In the genomic region with DNA sequence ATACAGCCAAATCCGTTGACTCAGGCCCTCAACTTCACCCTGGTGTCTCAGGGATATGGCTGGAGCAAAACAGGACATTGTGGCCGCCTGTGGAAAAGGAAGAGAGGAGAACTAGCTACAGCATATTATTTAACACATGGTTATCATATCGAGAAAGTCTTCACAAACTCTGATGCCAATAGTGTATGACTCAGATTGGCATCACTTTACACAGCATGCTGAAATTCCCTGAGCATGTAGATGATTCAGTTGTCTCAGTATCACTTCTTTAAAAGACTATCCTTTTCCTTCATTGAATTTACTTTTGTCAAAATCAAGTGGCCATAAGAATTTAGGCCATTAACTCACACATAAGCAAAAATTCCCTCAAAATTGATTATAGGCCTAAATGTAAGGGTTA, we compare ENCODE assay signal across 38 cellular contexts. TPM values are rescaled to one million over a fixed set of nuclear protein-coding genes. Genes with fewer than 3 reads are reported as not detected.
DNase-seq lines count a peak whose midpoint lies in the region; TF ChIP-seq lines count a peak whose summit lies in the region.
"Had no signal": no experiment of that assay in that cellular context is flagged by ENCODE, and none has a peak within 500 bp of the region (broad histone marks: within the 10 kb centered on the region; RNA-seq: fewer than 3 reads in every experiment).

No MANE protein-coding gene starts in this region.

- intact Hi-C loops in MCF 10A (cut with micrococcal nuclease), result no loop called here
- intact Hi-C loops in breast epithelium (cut with DNase I; ENCODE audit: low total_unique reads), result no loop called here

- H3K4me1 Mint-ChIP-seq in MCF 10A (ENCODE audit: insufficient read depth, unreplicated experiment), result no peaks in the 10 kb centered on the region
- no peaks in the 10 kb centered on the region for H3K4me1 Mint-ChIP-seq in T-helper 2 cell treated with Interferon-gamma antibody and Interleukin-4, amounts not matched to agents 5 μg/mL and 100 μg/mL, for 36 hours (ENCODE audit: low read depth)
- H3K4me1 Mint-ChIP-seq: brain, CD14-positive monocyte, neural progenitor cell had no signal

- DNase-seq in MCF 10A (ENCODE audit: unreplicated experiment) (peak; percentile 44), breast epithelium (ENCODE audit: low spot score in 2 of 2) (no peak), RWPE1 (ENCODE audit: low spot score) (peak; percentile 50), fibroblast of peridontal ligament (ENCODE audit: extremely low read depth) (peak; percentile 8), NCI-H446 (lab: John Stamatoyannopoulos, UW) (no peak), NCI-H2029 (lab: John Stamatoyannopoulos, UW) (no peak), foreskin melanocyte (no peak)
- DNase-seq in T-helper 2 cell treated with Interferon-gamma antibody and Interleukin-4, amounts not matched to agents 5 μg/mL and 100 μg/mL, for 36 hours (ENCODE audit: low spot score), result no peak
- DNase-seq: activated CD4-positive, alpha-beta T cell treated with anti-CD3 and anti-CD28 coated beads for 1 hour; activated CD8-positive, alpha-beta memory T cell treated with anti-CD3 and anti-CD28 coated beads, Interleukin-2, amount 50 U/mL, for 48 hours; activated CD8-positive, alpha-beta T cell treated with anti-CD3 and anti-CD28 coated beads for 36 hours; activated naive CD4-positive, alpha-beta T cell treated with anti-CD3 and anti-CD28 coated beads, Interleukin-2, amount 50 U/mL, for 16 hours; amniotic stem cell; DMS79; esophagus squamous epithelium; GF-D8; KG1; left lung; mesenchymal stem cell; MV-4-11; NCI-H524; NK-92 treated with Interleukin-12 subunit alpha and Interleukin-12 subunit beta, amount 100 ng/mL, for 24 hours; PC-9; SHP77 treated with DMSO at 0.1 percent for 48 hours; stimulated activated naive CD4-positive, alpha-beta T cell treated with Interleukin-2 at 50 U/mL for 16 hours; T-helper 2 cell; testis had no signal

- H3K36me3 Mint-ChIP-seq in MCF 10A (ENCODE audit: insufficient read depth, unreplicated experiment), result no peaks in the 10 kb centered on the region
- H3K36me3 Mint-ChIP-seq in T-helper 2 cell treated with Interferon-gamma antibody and Interleukin-4, amounts not matched to agents 5 μg/mL and 100 μg/mL, for 36 hours (ENCODE audit: low read depth), result no peaks in the 10 kb centered on the region
- H3K36me3 Mint-ChIP-seq: brain, CD14-positive monocyte, neural progenitor cell had no signal

- H3K4me1 ChIP-seq in breast epithelium, result no peaks in the 10 kb centered on the region
- H3K4me1 ChIP-seq: esophagus squamous epithelium, left lung, neural progenitor cell, testis had no signal

- no peaks in the 10 kb centered on the region for H3K9me3 Mint-ChIP-seq in MCF 10A (ENCODE audit: unreplicated experiment)
- H3K9me3 Mint-ChIP-seq in T-helper 2 cell treated with Interferon-gamma antibody and Interleukin-4, amounts not matched to agents 5 μg/mL and 100 μg/mL, for 36 hours, result no peaks in the 10 kb centered on the region
- H3K9me3 Mint-ChIP-seq: activated CD8-positive, alpha-beta T cell treated with anti-CD3 and anti-CD28 coated beads for 36 hours; activated T-helper 1 cell treated with anti-CD3 and anti-CD28 coated beads, Interleukin-12 subunit alpha, Interleukin-12 subunit beta, Interleukin-2, Interleukin-4 antibody, amounts not matched to agents 30 ng/mL and 10 ng/mL and 1 ng/mL, durations not matched to agents 14 hours and 24 hours and 36 hours; neural progenitor cell had no signal

- no peak overlapping the region for H3K4me3 ChIP-seq in breast epithelium
- H3K4me3 ChIP-seq: esophagus squamous epithelium, left lung, neural progenitor cell, PC-9, smooth muscle cell, testis had no signal

- TF ChIP-seq POLR2A in breast epithelium (IDR thresholded peaks at IDR 0.05), result no peak

- TF ChIP-seq CTCF in MCF 10A (IDR thresholded peaks at IDR 0.05; ENCODE audit: unreplicated experiment) (no peak), breast epithelium (IDR thresholded peaks at IDR 0.05) (no peak), RWPE1 (conservative IDR thresholded peaks at IDR 0.05; ENCODE audit: low read depth) (no peak)

- H3K4me3 Mint-ChIP-seq in MCF 10A (ENCODE audit: unreplicated experiment), result no peak overlapping the region
- no peak overlapping the region for H3K4me3 Mint-ChIP-seq in T-helper 2 cell treated with Interferon-gamma antibody and Interleukin-4, amounts not matched to agents 5 μg/mL and 100 μg/mL, for 36 hours
- H3K4me3 Mint-ChIP-seq: activated CD8-positive, alpha-beta T cell treated with anti-CD3 and anti-CD28 coated beads for 36 hours; activated T-helper 1 cell treated with anti-CD3 and anti-CD28 coated beads, Interleukin-12 subunit alpha, Interleukin-12 subunit beta, Interleukin-2, Interleukin-4 antibody, amounts not matched to agents 30 ng/mL and 10 ng/mL and 1 ng/mL, durations not matched to agents 14 hours and 24 hours and 36 hours; brain; CD14-positive monocyte; neural progenitor cell had no signal

- H3K27ac ChIP-seq in breast epithelium (no peak overlapping the region), RWPE1 (no peak overlapping the region)
- H3K27ac ChIP-seq: 22Rv1, esophagus squamous epithelium, left lung, neural progenitor cell, PC-9, testis had no signal

- POLR2A ChIA-PET in MCF 10A (lab: Yijun Ruan, JAX) (no interaction called here), RWPE1 (lab: Yijun Ruan, JAX; ENCODE audit: low non-redundant PET) (no interaction called here)

- no peaks in the 10 kb centered on the region for H3K36me3 ChIP-seq in breast epithelium
- H3K36me3 ChIP-seq: esophagus squamous epithelium, left lung, neural progenitor cell had no signal

- no peak overlapping the region for H3K27ac Mint-ChIP-seq in MCF 10A (ENCODE audit: low read depth, unreplicated experiment)
- no peak overlapping the region for H3K27ac Mint-ChIP-seq in T-helper 2 cell treated with Interferon-gamma antibody and Interleukin-4, amounts not matched to agents 5 μg/mL and 100 μg/mL, for 36 hours
- H3K27ac Mint-ChIP-seq: activated CD8-positive, alpha-beta T cell treated with anti-CD3 and anti-CD28 coated beads for 36 hours; activated T-helper 1 cell treated with anti-CD3 and anti-CD28 coated beads, Interleukin-12 subunit alpha, Interleukin-12 subunit beta, Interleukin-2, Interleukin-4 antibody, amounts not matched to agents 30 ng/mL and 10 ng/mL and 1 ng/mL, durations not matched to agents 14 hours and 24 hours and 36 hours; brain; CD14-positive monocyte; neural progenitor cell had no signal

- H3K27me3 Mint-ChIP-seq in MCF 10A (ENCODE audit: insufficient read depth, unreplicated experiment), result peaks cover 39% of the 10 kb centered on the region
- H3K27me3 Mint-ChIP-seq in T-helper 2 cell treated with Interferon-gamma antibody and Interleukin-4, amounts not matched to agents 5 μg/mL and 100 μg/mL, for 36 hours (ENCODE audit: low read depth), result peaks cover 17% of the 10 kb centered on the region

- H3K9me3 ChIP-seq in breast epithelium, result no peaks in the 10 kb centered on the region
- H3K9me3 ChIP-seq: esophagus squamous epithelium, left lung, testis had no signal

- H3K27me3 ChIP-seq in breast epithelium, result no peaks in the 10 kb centered on the region
- H3K27me3 ChIP-seq: esophagus squamous epithelium, left lung, neural progenitor cell, testis had no signal

- CTCF ChIA-PET in MCF 10A (lab: Yijun Ruan, JAX) (interaction anchor here (0.7 kb wide), 1 partner anchor 70 kb away, joined by 4 read pairs; no protein-coding TSS in a partner anchor), RWPE1 (lab: Yijun Ruan, JAX) (interaction anchor here (0.7 kb wide), 1 partner anchor 664 kb away, joined by 3 read pairs; no protein-coding TSS in a partner anchor)

- BruUV-seq in MCF 10A (replicated peaks; lab: Mats Ljungman, UMichigan), result no TSS peak

RNA-seq across cellular contexts. Expression of a gene that starts 20.1 kb away (rescaled TPM):
- total RNA-seq in MCF 10A (2022), result not detected in 2 replicates
- not detected for total RNA-seq in breast epithelium
- total RNA-seq: activated CD8-positive, alpha-beta T cell treated with anti-CD3 and anti-CD28 coated beads for 36 hours; activated T-helper 1 cell treated with anti-CD3 and anti-CD28 coated beads, Interleukin-12 subunit alpha, Interleukin-12 subunit beta, Interleukin-2, Interleukin-4 antibody, amounts not matched to agents 30 ng/mL and 10 ng/mL and 1 ng/mL, durations not matched to agents 14 hours and 24 hours and 36 hours; cerebellum; dermis microvascular lymphatic vessel endothelial cell; esophagus squamous epithelium; glomerular endothelial cell; H1; left lung; PC-9; smooth muscle cell; ureter had no signal

Comparison
In these comparisons a context has a peak if more than half of its experiments do, and no peak if none do; other contexts are left out.
1. DNase-seq: peak in MCF 10A (single experiment), RWPE1 (single experiment) and fibroblast of peridontal ligament (single experiment); none in breast epithelium (0 of 2), NCI-H446 (0 of 2), NCI-H2029 (single experiment), T-helper 2 cell treated with Interferon-gamma antibody and Interleukin-4, amounts not matched to agents 5 μg/mL and 100 μg/mL, for 36 hours (single experiment) and foreskin melanocyte (single experiment).